ENCODE assay signal across 1 cellular context in the genomic region with DNA sequence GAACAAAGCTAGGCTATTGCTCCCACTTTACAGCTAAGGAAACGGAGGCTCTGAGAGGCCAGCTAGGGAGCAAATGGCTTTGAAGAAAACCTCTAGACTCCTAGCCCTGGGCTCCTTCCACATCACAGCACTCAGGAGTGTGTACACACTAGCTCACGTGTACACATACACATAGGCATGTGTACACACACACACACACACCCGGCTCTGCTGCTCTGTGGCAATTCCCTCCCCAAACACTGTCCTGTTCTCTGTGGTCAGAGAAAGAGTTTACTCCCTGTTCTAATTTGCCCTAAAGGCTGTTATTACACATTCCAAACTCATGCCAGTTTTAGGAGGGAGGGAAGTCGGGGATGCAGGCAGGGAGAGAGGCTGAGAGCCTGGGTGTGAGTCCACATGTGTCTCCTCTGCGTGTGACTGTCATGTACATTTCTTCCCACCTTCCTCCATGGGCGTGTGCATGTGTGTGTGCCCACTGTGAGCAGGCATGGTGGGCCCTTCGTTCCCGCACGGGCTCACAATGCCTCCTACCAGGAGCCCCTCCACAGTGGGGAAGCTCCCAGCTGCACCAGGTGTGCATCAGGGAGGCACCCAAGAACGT.
TF ChIP-seq lines count a peak whose summit lies in the region.

No MANE protein-coding gene starts in this region.

TF ChIP-seq in HepG2, 621 proteins besides CTCF, POLR2A, EP300 and RAD21 (continued from another document):
- TF ChIP-seq, protein P1, sequence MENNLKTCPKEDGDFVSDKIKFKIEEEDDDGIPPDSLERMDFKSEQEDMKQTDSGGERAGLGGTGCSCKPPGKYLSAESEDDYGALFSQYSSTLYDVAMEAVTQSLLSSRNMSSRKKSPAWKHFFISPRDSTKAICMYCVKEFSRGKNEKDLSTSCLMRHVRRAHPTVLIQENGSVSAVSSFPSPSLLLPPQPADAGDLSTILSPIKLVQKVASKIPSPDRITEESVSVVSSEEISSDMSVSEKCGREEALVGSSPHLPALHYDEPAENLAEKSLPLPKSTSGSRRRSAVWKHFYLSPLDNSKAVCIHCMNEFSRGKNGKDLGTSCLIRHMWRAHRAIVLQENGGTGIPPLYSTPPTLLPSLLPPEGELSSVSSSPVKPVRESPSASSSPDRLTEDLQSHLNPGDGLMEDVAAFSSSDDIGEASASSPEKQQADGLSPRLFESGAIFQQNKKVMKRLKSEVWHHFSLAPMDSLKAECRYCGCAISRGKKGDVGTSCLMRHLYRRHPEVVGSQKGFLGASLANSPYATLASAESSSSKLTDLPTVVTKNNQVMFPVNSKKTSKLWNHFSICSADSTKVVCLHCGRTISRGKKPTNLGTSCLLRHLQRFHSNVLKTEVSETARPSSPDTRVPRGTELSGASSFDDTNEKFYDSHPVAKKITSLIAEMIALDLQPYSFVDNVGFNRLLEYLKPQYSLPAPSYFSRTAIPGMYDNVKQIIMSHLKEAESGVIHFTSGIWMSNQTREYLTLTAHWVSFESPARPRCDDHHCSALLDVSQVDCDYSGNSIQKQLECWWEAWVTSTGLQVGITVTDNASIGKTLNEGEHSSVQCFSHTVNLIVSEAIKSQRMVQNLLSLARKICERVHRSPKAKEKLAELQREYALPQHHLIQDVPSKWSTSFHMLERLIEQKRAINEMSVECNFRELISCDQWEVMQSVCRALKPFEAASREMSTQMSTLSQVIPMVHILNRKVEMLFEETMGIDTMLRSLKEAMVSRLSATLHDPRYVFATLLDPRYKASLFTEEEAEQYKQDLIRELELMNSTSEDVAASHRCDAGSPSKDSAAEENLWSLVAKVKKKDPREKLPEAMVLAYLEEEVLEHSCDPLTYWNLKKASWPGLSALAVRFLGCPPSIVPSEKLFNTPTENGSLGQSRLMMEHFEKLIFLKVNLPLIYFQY (CRISPR knock-in tag; IDR thresholded peaks at IDR 0.05; ENCODE audit: borderline replicate concordance): no peak
- TF ChIP-seq, protein P2, sequence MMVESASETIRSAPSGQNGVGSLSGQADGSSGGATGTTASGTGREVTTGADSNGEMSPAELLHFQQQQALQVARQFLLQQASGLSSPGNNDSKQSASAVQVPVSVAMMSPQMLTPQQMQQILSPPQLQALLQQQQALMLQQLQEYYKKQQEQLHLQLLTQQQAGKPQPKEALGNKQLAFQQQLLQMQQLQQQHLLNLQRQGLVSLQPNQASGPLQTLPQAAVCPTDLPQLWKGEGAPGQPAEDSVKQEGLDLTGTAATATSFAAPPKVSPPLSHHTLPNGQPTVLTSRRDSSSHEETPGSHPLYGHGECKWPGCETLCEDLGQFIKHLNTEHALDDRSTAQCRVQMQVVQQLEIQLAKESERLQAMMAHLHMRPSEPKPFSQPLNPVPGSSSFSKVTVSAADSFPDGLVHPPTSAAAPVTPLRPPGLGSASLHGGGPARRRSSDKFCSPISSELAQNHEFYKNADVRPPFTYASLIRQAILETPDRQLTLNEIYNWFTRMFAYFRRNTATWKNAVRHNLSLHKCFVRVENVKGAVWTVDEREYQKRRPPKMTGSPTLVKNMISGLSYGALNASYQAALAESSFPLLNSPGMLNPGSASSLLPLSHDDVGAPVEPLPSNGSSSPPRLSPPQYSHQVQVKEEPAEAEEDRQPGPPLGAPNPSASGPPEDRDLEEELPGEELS (CRISPR knock-in tag; IDR thresholded peaks at IDR 0.05): no peak
- no peak for TF ChIP-seq GLI4 (CRISPR knock-in tag; IDR thresholded peaks at IDR 0.05; ENCODE audit: borderline replicate concordance)
- TF ChIP-seq, protein P3, sequence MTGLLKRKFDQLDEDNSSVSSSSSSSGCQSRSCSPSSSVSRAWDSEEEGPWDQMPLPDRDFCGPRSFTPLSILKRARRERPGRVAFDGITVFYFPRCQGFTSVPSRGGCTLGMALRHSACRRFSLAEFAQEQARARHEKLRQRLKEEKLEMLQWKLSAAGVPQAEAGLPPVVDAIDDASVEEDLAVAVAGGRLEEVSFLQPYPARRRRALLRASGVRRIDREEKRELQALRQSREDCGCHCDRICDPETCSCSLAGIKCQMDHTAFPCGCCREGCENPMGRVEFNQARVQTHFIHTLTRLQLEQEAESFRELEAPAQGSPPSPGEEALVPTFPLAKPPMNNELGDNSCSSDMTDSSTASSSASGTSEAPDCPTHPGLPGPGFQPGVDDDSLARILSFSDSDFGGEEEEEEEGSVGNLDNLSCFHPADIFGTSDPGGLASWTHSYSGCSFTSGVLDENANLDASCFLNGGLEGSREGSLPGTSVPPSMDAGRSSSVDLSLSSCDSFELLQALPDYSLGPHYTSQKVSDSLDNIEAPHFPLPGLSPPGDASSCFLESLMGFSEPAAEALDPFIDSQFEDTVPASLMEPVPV (CRISPR knock-in tag; IDR thresholded peaks at IDR 0.05): no peak
- TF ChIP-seq, protein P4, sequence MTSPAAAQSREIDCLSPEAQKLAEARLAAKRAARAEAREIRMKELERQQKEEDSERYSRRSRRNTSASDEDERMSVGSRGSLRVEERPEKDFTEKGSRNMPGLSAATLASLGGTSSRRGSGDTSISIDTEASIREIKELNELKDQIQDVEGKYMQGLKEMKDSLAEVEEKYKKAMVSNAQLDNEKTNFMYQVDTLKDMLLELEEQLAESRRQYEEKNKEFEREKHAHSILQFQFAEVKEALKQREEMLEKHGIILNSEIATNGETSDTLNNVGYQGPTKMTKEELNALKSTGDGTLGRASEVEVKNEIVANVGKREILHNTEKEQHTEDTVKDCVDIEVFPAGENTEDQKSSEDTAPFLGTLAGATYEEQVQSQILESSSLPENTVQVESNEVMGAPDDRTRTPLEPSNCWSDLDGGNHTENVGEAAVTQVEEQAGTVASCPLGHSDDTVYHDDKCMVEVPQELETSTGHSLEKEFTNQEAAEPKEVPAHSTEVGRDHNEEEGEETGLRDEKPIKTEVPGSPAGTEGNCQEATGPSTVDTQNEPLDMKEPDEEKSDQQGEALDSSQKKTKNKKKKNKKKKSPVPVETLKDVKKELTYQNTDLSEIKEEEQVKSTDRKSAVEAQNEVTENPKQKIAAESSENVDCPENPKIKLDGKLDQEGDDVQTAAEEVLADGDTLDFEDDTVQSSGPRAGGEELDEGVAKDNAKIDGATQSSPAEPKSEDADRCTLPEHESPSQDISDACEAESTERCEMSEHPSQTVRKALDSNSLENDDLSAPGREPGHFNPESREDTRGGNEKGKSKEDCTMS (CRISPR knock-in tag; conservative IDR thresholded peaks at IDR 0.05): no peak
- TF ChIP-seq, protein P5, sequence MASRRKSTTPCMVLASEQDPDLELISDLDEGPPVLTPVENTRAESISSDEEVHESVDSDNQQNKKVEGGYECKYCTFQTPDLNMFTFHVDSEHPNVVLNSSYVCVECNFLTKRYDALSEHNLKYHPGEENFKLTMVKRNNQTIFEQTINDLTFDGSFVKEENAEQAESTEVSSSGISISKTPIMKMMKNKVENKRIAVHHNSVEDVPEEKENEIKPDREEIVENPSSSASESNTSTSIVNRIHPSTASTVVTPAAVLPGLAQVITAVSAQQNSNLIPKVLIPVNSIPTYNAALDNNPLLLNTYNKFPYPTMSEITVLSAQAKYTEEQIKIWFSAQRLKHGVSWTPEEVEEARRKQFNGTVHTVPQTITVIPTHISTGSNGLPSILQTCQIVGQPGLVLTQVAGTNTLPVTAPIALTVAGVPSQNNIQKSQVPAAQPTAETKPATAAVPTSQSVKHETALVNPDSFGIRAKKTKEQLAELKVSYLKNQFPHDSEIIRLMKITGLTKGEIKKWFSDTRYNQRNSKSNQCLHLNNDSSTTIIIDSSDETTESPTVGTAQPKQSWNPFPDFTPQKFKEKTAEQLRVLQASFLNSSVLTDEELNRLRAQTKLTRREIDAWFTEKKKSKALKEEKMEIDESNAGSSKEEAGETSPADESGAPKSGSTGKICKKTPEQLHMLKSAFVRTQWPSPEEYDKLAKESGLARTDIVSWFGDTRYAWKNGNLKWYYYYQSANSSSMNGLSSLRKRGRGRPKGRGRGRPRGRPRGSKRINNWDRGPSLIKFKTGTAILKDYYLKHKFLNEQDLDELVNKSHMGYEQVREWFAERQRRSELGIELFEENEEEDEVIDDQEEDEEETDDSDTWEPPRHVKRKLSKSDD (CRISPR knock-in tag; IDR thresholded peaks at IDR 0.05; ENCODE audit: low read depth): no peak
- TF ChIP-seq, protein P6, sequence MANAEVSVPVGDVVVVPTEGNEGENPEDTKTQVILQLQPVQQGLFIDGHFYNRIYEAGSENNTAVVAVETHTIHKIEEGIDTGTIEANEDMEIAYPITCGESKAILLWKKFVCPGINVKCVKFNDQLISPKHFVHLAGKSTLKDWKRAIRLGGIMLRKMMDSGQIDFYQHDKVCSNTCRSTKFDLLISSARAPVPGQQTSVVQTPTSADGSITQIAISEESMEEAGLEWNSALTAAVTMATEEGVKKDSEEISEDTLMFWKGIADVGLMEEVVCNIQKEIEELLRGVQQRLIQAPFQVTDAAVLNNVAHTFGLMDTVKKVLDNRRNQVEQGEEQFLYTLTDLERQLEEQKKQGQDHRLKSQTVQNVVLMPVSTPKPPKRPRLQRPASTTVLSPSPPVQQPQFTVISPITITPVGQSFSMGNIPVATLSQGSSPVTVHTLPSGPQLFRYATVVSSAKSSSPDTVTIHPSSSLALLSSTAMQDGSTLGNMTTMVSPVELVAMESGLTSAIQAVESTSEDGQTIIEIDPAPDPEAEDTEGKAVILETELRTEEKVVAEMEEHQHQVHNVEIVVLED (CRISPR knock-in tag; IDR thresholded peaks at IDR 0.05; ENCODE audit: borderline replicate concordance): no peak
- TF ChIP-seq ZNF383 (CRISPR knock-in tag; IDR thresholded peaks at IDR 0.05; ENCODE audit: borderline replicate concordance): no peak
- peak; percentile 64; the same call in 1 of the 2 replicates for TF ChIP-seq BHLHE40 (IDR thresholded peaks at IDR 0.05; ENCODE audit: low read length)
- TF ChIP-seq, protein P7, sequence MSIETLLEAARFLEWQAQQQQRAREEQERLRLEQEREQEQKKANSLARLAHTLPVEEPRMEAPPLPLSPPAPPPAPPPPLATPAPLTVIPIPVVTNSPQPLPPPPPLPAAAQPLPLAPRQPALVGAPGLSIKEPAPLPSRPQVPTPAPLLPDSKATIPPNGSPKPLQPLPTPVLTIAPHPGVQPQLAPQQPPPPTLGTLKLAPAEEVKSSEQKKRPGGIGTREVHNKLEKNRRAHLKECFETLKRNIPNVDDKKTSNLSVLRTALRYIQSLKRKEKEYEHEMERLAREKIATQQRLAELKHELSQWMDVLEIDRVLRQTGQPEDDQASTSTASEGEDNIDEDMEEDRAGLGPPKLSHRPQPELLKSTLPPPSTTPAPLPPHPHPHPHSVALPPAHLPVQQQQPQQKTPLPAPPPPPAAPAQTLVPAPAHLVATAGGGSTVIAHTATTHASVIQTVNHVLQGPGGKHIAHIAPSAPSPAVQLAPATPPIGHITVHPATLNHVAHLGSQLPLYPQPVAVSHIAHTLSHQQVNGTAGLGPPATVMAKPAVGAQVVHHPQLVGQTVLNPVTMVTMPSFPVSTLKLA (IDR thresholded peaks at IDR 0.05): peak; percentile 41; the same call in 1 of the 2 replicates
- no peak for TF ChIP-seq CBX2 (IDR thresholded peaks at IDR 0.05; ENCODE audit: low read depth, low read length)
- no peak for TF ChIP-seq CBX2 (CRISPR knock-in tag; IDR thresholded peaks at IDR 0.05; ENCODE audit: low read depth)
- TF ChIP-seq GABPA (IDR thresholded peaks at IDR 0.05; ENCODE audit: low read depth, low read length): no peak
- no peak for TF ChIP-seq GABPA (CRISPR knock-in tag; IDR thresholded peaks at IDR 0.05; ENCODE audit: low read depth)
- TF ChIP-seq POGZ (CRISPR knock-in tag; IDR thresholded peaks at IDR 0.05): no peak
- TF ChIP-seq TEAD3 (CRISPR knock-in tag; optimal IDR thresholded peaks at IDR 0.05; ENCODE audit: borderline replicate concordance): peak; percentile 20
- TF ChIP-seq, protein P8, sequence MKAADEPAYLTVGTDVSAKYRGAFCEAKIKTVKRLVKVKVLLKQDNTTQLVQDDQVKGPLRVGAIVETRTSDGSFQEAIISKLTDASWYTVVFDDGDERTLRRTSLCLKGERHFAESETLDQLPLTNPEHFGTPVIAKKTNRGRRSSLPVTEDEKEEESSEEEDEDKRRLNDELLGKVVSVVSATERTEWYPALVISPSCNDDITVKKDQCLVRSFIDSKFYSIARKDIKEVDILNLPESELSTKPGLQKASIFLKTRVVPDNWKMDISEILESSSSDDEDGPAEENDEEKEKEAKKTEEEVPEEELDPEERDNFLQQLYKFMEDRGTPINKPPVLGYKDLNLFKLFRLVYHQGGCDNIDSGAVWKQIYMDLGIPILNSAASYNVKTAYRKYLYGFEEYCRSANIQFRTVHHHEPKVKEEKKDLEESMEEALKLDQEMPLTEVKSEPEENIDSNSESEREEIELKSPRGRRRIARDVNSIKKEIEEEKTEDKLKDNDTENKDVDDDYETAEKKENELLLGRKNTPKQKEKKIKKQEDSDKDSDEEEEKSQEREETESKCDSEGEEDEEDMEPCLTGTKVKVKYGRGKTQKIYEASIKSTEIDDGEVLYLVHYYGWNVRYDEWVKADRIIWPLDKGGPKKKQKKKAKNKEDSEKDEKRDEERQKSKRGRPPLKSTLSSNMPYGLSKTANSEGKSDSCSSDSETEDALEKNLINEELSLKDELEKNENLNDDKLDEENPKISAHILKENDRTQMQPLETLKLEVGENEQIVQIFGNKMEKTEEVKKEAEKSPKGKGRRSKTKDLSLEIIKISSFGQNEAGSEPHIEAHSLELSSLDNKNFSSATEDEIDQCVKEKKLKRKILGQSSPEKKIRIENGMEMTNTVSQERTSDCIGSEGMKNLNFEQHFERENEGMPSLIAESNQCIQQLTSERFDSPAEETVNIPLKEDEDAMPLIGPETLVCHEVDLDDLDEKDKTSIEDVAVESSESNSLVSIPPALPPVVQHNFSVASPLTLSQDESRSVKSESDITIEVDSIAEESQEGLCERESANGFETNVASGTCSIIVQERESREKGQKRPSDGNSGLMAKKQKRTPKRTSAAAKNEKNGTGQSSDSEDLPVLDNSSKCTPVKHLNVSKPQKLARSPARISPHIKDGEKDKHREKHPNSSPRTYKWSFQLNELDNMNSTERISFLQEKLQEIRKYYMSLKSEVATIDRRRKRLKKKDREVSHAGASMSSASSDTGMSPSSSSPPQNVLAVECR (CRISPR knock-in tag; IDR thresholded peaks at IDR 0.05; ENCODE audit: borderline replicate concordance): no peak
